In the genomic region with DNA sequence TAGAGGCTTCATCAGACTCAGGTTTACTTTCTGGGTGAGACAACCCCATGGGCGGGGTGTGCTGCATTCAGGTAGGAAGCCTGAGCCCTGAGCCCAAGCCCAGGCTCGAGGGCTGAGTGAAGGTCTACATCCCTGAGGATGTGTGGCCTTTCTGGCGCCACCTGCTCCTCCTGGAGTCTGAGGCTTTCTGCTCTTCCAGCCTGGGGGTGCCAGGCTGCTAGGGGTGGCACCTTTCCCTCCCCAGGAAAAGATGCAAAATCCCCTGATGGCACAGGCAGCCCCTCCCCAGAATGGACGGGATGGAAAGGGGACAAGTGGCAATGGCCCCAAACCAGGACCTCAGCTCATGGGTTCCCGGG, we compare ENCODE assay signal across 10 cellular contexts. TPM values are rescaled to one million over a fixed set of nuclear protein-coding genes. Genes with fewer than 3 reads are reported as not detected.
DNase-seq lines count a peak whose midpoint lies in the region; ATAC-seq, FAIRE-seq and TF ChIP-seq lines count a peak whose summit lies in the region.
"Had no signal": no experiment of that assay in that cellular context is flagged by ENCODE, and none has a peak within 500 bp of the region (broad histone marks: within the 10 kb centered on the region; RNA-seq: fewer than 3 reads in every experiment).

No MANE protein-coding gene starts in this region.

- H3K27ac ChIP-seq in K562 (ENCODE audit: extremely low read depth, low read depth, low read length), result no peak overlapping the region
- no peak overlapping the region for H3K27ac ChIP-seq in Peyer's patch
- H3K27ac ChIP-seq in effector memory CD4-positive, alpha-beta T cell (ENCODE audit: insufficient read depth, low read length, poor library complexity, severe bottlenecking), result no peak overlapping the region
- H3K27ac ChIP-seq: vagina had no signal

- H3K36me3 ChIP-seq in K562 (ENCODE audit: control insufficient read depth, insufficient read depth, low read length), result no peaks in the 10 kb centered on the region
- no peaks in the 10 kb centered on the region for H3K36me3 ChIP-seq in Peyer's patch
- H3K36me3 ChIP-seq in effector memory CD4-positive, alpha-beta T cell (ENCODE audit: control insufficient read depth, insufficient read depth, low read length), result no peaks in the 10 kb centered on the region
- H3K36me3 ChIP-seq: vagina had no signal

- CTCF ChIA-PET in AG04449 (lab: Yijun Ruan, JAX), result interaction anchor here (0.7 to 8.0 kb wide), 61 partner anchors 8 to 399 kb away, joined by 3 to 119 read pairs (median 5); a partner anchor contains a TSS
- CTCF ChIA-PET in HEK293T (lab: Yijun Ruan, JAX), result interaction anchor here (0.5 to 1.3 kb wide), 10 partner anchors 10 to 397 kb away, joined by 3 to 7 read pairs (median 3); no protein-coding TSS in a partner anchor
- CTCF ChIA-PET in K562 (lab: Yijun Ruan, JAX; ENCODE audit: low intra/inter-chr PET ratio), result interaction anchor here (0.7 to 1.9 kb wide), 6 partner anchors 43 to 391 kb away, joined by 3 to 12 read pairs (median 6); a partner anchor contains a TSS

- no peak for TF ChIP-seq EP300 in K562 (IDR thresholded peaks at IDR 0.05; ENCODE audit: low read length)

- in situ Hi-C loops in K562 (cut with MboI), result no loop called here

- peak overlapping the region; percentile 78 for H3K27ac Mint-ChIP-seq in mesothelial cell of epicardium
- H3K27ac Mint-ChIP-seq: CD4-positive, CD25-positive, alpha-beta regulatory T cell had no signal

- WGBS in K562 (ENCODE audit: insufficient coverage, low coverage, missing lambda C conversion rate), result 14% methylated on average over 5 of the region's 5 CpGs

- intact Hi-C loops in K562 (cut with micrococcal nuclease), result no loop called here

- H3K4me1 ChIP-seq in K562 (replicated peaks in 1 of 2; ENCODE audit: control insufficient read depth in 2 of 2, insufficient read depth in 2 of 2, low read length in 2 of 2) (peaks cover 3 to 25% of the 10 kb centered on the region in 2 experiments; a peak in 4 of 5 replicates), Peyer's patch (peaks cover 0 to 13% (median 0%) of the 10 kb centered on the region in 4 donors)
- H3K4me1 ChIP-seq in effector memory CD4-positive, alpha-beta T cell (ENCODE audit: control insufficient read depth, insufficient read depth, low read length, poor library complexity, severe bottlenecking), result peaks cover 6% of the 10 kb centered on the region

- no peak for FAIRE-seq in K562 (lab: Jason Lieb, UNC)

- H3K4me2 ChIP-seq in K562 (ENCODE audit: insufficient read depth, low read length), result peak overlapping the region; percentile 87

- H3K27me3 ChIP-seq in K562 (ENCODE audit: control insufficient read depth in 2 of 2, insufficient read depth in 2 of 2, low read length in 2 of 2) (no peaks in the 10 kb centered on the region), Peyer's patch (no peaks in the 10 kb centered on the region)
- no peaks in the 10 kb centered on the region for H3K27me3 ChIP-seq in effector memory CD4-positive, alpha-beta T cell (replicated peaks; ENCODE audit: control insufficient read depth, insufficient read depth, low read length, poor library complexity, severe bottlenecking)
- H3K27me3 ChIP-seq: vagina had no signal

- H3K36me3 Mint-ChIP-seq in mesothelial cell of epicardium, result no peaks in the 10 kb centered on the region
- H3K36me3 Mint-ChIP-seq: CD4-positive, CD25-positive, alpha-beta regulatory T cell had no signal

- TF ChIP-seq POLR2A in K562 (conservative IDR thresholded peaks at IDR 0.05) (no peak), Peyer's patch (IDR thresholded peaks at IDR 0.05) (no peak)

- peaks cover 2% of the 10 kb centered on the region for H3K4me1 Mint-ChIP-seq in mesothelial cell of epicardium

- no peak for TF ChIP-seq CTCF in AG04449 (IDR thresholded peaks at IDR 0.05; ENCODE audit: insufficient read depth, low read length, missing control alignments)
- TF ChIP-seq CTCF in K562 (IDR thresholded peaks at IDR 0.05 in 2 of 3, conservative IDR thresholded peaks at IDR 0.05 in 1 of 3; ENCODE audit: insufficient read depth in 2 of 3, low read depth in 1 of 3, low read length in 3 of 3), result no peak
- no peak for TF ChIP-seq CTCF in mesothelial cell of epicardium (IDR thresholded peaks at IDR 0.05; ENCODE audit: unreplicated experiment)
- no peak for TF ChIP-seq CTCF in Peyer's patch (IDR thresholded peaks at IDR 0.05)

- peak overlapping the region in 1 of 2 experiments; percentile 88; a peak in 2 of 4 replicates for H3K9ac ChIP-seq in K562 (ENCODE audit: insufficient read depth in 1 of 2, low read depth in 2 of 2, low read length in 2 of 2)

- no peaks in the 10 kb centered on the region for H3K27me3 Mint-ChIP-seq in mesothelial cell of epicardium (ENCODE audit: low read depth)

- H3K9me1 ChIP-seq in K562 (ENCODE audit: control insufficient read depth, insufficient read depth, low read length), result no peaks in the 10 kb centered on the region

- no peaks in the 10 kb centered on the region for H4K20me1 ChIP-seq in K562 (replicated peaks; ENCODE audit: control insufficient read depth, insufficient read depth, low read length)

- no peak for ATAC-seq in K562

- DNase-seq in AG04449 (ENCODE audit: low read depth, low spot score) (no peak), HEK293T (ENCODE audit: extremely low spot score) (peak; percentile 6), K562 (ENCODE audit: extremely low read depth in 1 of 4, low spot score in 3 of 4) (no peak), mesothelial cell of epicardium (ENCODE audit: low spot score in 2 of 2, unreplicated experiment in 2 of 2) (no peak), Peyer's patch (no peak), DMS114 treated with DMSO at 0.1 percent for 48 hours (lab: John Stamatoyannopoulos, UW; ENCODE audit: unreplicated experiment) (no peak), retina (no peak)
- DNase-seq in effector memory CD4-positive, alpha-beta T cell, result no peak

- H3K4me3 Mint-ChIP-seq in mesothelial cell of epicardium, result peak overlapping the region; percentile 87

- no peak for TF ChIP-seq RAD21 in K562 (CRISPR knock-in tag; conservative IDR thresholded peaks at IDR 0.05 in 1 of 2, IDR thresholded peaks at IDR 0.05 in 1 of 2)

- no TSS peak for BruUV-seq in K562 (replicated peaks; lab: Mats Ljungman, UMichigan)

- H3K79me2 ChIP-seq in K562 (ENCODE audit: control insufficient read depth, insufficient read depth, low read length), result no peaks in the 10 kb centered on the region

- peak overlapping the region; percentile 97 for H2AFZ ChIP-seq in K562 (ENCODE audit: low read depth, low read length)

- peak overlapping the region; percentile 53 for H3K4me3 ChIP-seq in AG04449 (ENCODE audit: low read depth, low read length)
- no peak overlapping the region for H3K4me3 ChIP-seq in K562
- H3K4me3 ChIP-seq in Peyer's patch, result peak overlapping the region in 1 of 4 donors; percentile 27
- H3K4me3 ChIP-seq in effector memory CD4-positive, alpha-beta T cell (ENCODE audit: insufficient read depth, low read depth, low read length, poor library complexity, severe bottlenecking), result no peak overlapping the region

- H3K9me3 ChIP-seq in K562 (replicated peaks; ENCODE audit: control insufficient read depth, insufficient read depth, low read depth, low read length) (no peaks in the 10 kb centered on the region), Peyer's patch (no peaks in the 10 kb centered on the region)
- no peaks in the 10 kb centered on the region for H3K9me3 ChIP-seq in effector memory CD4-positive, alpha-beta T cell (ENCODE audit: control insufficient read depth, low read length)
- H3K9me3 ChIP-seq: vagina had no signal

- H3K9me3 Mint-ChIP-seq in mesothelial cell of epicardium, result no peaks in the 10 kb centered on the region
- H3K9me3 Mint-ChIP-seq: CD4-positive, CD25-positive, alpha-beta regulatory T cell had no signal

- POLR2A ChIA-PET in AG04449 (lab: Yijun Ruan, JAX), result interaction anchor here (1.3 kb wide), 1 partner anchor 24 kb away, joined by 3 read pairs; no protein-coding TSS in a partner anchor
- POLR2A ChIA-PET in HEK293T (lab: Yijun Ruan, JAX), result interaction anchor here (0.6 kb wide), 1 partner anchor 297 kb away, joined by 3 read pairs; no protein-coding TSS in a partner anchor
- POLR2A ChIA-PET in K562 (lab: Yijun Ruan, JAX), result interaction anchor here (0.7 to 2.0 kb wide), 5 partner anchors 12 to 174 kb away, joined by 3 to 10 read pairs (median 4); no protein-coding TSS in a partner anchor

RNA-seq across cellular contexts. Expression of a gene that starts 44.4 kb away (rescaled TPM):
- total RNA-seq in K562 (2011; cell fraction: chromatin; rRNA removed; ENCODE audit: low replicate concordance), result 283 and 387 TPM in 2 replicates
- 121 and 133 TPM in 2 replicates for total RNA-seq in K562 (2011; cell fraction: nucleolus; rRNA removed)
- 150 and 188 TPM in 2 replicates for total RNA-seq in K562 (2011; cell fraction: nucleoplasm; rRNA removed)
- 30.9 and 31.7 TPM in 2 replicates for total RNA-seq in K562 (2014; rRNA removed)
- 31.7 and 32.1 TPM in 2 replicates for total RNA-seq in K562 (2014; rRNA removed; fragmentation: Illumina TruSeq; extraction: Trizol)
- 24.6 and 24.7 TPM in 2 replicates for total RNA-seq in K562 (2015; rRNA removed; fragmentation: Illumina TruSeq; extraction: Trizol)
- 125 and 126 TPM in 2 replicates for total RNA-seq in K562 (2021)
- polyA plus RNA-seq in K562 (2011; rRNA removed), result 20.1 and 25.4 TPM in 2 replicates
- polyA plus RNA-seq in K562 (2011; cell fraction: cytosol; rRNA removed), result 16.5 and 20.1 TPM in 2 replicates
- polyA plus RNA-seq in K562 (2011; cell fraction: nucleus; rRNA removed), result 66.4 and 83.2 TPM in 2 replicates
- polyA plus RNA-seq in K562 (2012), result 56.0 and 68.0 TPM in 2 replicates
- polyA plus RNA-seq in K562 (2014; fragmentation: Illumina TruSeq; extraction: Trizol), result 51.4 and 64.0 TPM in 2 replicates
- polyA plus RNA-seq in K562 (2014; fragmentation: Nextera tagmentation; extraction: Ambion mirVana), result under 1 TPM; 0.34 to 0.77 TPM
- 33.7 and 37.5 TPM in 2 replicates for polyA plus RNA-seq in K562 (2014; rRNA removed)
- 49.8 and 53.3 TPM in 2 replicates for polyA minus RNA-seq in K562 (2011; rRNA and poly(A)+ RNA removed)
- polyA minus RNA-seq in K562 (2011; cell fraction: cytosol; rRNA and poly(A)+ RNA removed), result 36.5 and 47.7 TPM in 2 replicates
- 26.8 and 39.9 TPM in 2 replicates for polyA minus RNA-seq in K562 (2011; cell fraction: nucleus; rRNA and poly(A)+ RNA removed)
- total RNA-seq in mesothelial cell of epicardium, result 495 to 505 TPM (median 497 TPM) in 3 replicates
- 100 to 1,000 TPM; 109 to 174 (median 149) TPM for total RNA-seq in Peyer's patch

RNA-seq across cellular contexts. Expression of a gene that starts 60.0 kb away (rescaled TPM):
- 0.49 TPM in 1 of 2 replicates, not detected in the other for total RNA-seq in K562 (2011; cell fraction: chromatin; rRNA removed; ENCODE audit: low replicate concordance)
- 1.1 and 1.2 TPM in 2 replicates for total RNA-seq in K562 (2011; cell fraction: nucleolus; rRNA removed)
- total RNA-seq in K562 (2011; cell fraction: nucleoplasm; rRNA removed), result 0.66 and 0.99 TPM in 2 replicates
- total RNA-seq in K562 (2014; rRNA removed) (0.23 and 0.65 TPM in 2 replicates), K562 (2014; rRNA removed; fragmentation: Illumina TruSeq; extraction: Trizol) (not detected in 2 replicates), K562 (2015; rRNA removed; fragmentation: Illumina TruSeq; extraction: Trizol) (0.18 and 0.30 TPM in 2 replicates), K562 (2021) (0.56 and 0.93 TPM in 2 replicates), mesothelial cell of epicardium (0.60 to 1.1 TPM (median 0.79 TPM) in 3 replicates), Peyer's patch (1 to 10 TPM; 1.3 to 3.3 (median 2.4) TPM)
- polyA plus RNA-seq in K562 (2011; rRNA removed) (0.18 and 0.41 TPM in 2 replicates), K562 (2014; fragmentation: Illumina TruSeq; extraction: Trizol) (0.09 and 0.37 TPM in 2 replicates), K562 (2014; fragmentation: Nextera tagmentation; extraction: Ambion mirVana) (not detected), K562 (2014; rRNA removed) (0.86 TPM in 1 of 2 replicates, not detected in the other)
- polyA plus RNA-seq in K562 (2011; cell fraction: cytosol; rRNA removed), result 0.48 and 0.50 TPM in 2 replicates
- 0.68 and 0.87 TPM in 2 replicates for polyA plus RNA-seq in K562 (2011; cell fraction: nucleus; rRNA removed)
- polyA plus RNA-seq in K562 (2012), result 0.64 and 1.3 TPM in 2 replicates
- 0.09 and 0.11 TPM in 2 replicates for polyA minus RNA-seq in K562 (2011; rRNA and poly(A)+ RNA removed)
- not detected in 2 replicates for polyA minus RNA-seq in K562 (2011; cell fraction: cytosol; rRNA and poly(A)+ RNA removed)
- 0.13 and 1.00 TPM in 2 replicates for polyA minus RNA-seq in K562 (2011; cell fraction: nucleus; rRNA and poly(A)+ RNA removed)
- total RNA-seq: CD4-positive, CD25-positive, alpha-beta regulatory T cell had no signal
- polyA plus RNA-seq: CD4-positive, CD25-positive, alpha-beta regulatory T cell had no signal
